Comparison of ENCODE assay signal across 11 cellular contexts in genomic region chr17:79045001-79045729, GRCh38. TPM values are rescaled to one million over a fixed set of nuclear protein-coding genes. Genes with fewer than 3 reads are reported as not detected.
DNase-seq lines count a peak whose midpoint lies in the region; ATAC-seq and TF ChIP-seq lines count a peak whose summit lies in the region.
"Had no signal": no experiment of that assay in that cellular context is flagged by ENCODE, and none has a peak within 500 bp of the region (broad histone marks: within the 10 kb centered on the region; RNA-seq: fewer than 3 reads in every experiment).

No MANE protein-coding gene starts in this region.

- no peak overlapping the region for H3K27ac ChIP-seq in osteoblast (ENCODE audit: low read depth, low read length)
- H3K27ac ChIP-seq: BLaER1, RWPE1, SJSA1 had no signal

- peaks cover 0 to 5% of the 10 kb centered on the region in 2 donors for H3K9me3 Mint-ChIP-seq in stimulated activated naive CD8-positive, alpha-beta T cell treated with anti-CD3 and anti-CD28 coated beads, Interleukin-15, amount 100 ng/mL, for 72 hours
- no peaks in the 10 kb centered on the region for H3K9me3 Mint-ChIP-seq in central memory CD8-positive, alpha-beta T cell
- no peaks in the 10 kb centered on the region for H3K9me3 Mint-ChIP-seq in activated T-cell treated with anti-CD3 and anti-CD28 coated beads, Interleukin-2, amount 50 U/mL, for 24 hours
- H3K9me3 Mint-ChIP-seq: CD8-positive, alpha-beta memory T cell had no signal

- H3K79me2 ChIP-seq in osteoblast (ENCODE audit: insufficient read depth, low read length), result no peaks in the 10 kb centered on the region

- H3K27ac Mint-ChIP-seq in stimulated activated naive CD8-positive, alpha-beta T cell treated with anti-CD3 and anti-CD28 coated beads, Interleukin-15, amount 100 ng/mL, for 72 hours, result peak overlapping the region in 1 of 2 donors; percentile 48
- H3K27ac Mint-ChIP-seq in central memory CD8-positive, alpha-beta T cell (ENCODE audit: low read depth), result peak overlapping the region; percentile 22
- no peak overlapping the region for H3K27ac Mint-ChIP-seq in activated T-cell treated with anti-CD3 and anti-CD28 coated beads, Interleukin-2, amount 50 U/mL, for 24 hours

- no peak for TF ChIP-seq CTCF in osteoblast (IDR thresholded peaks at IDR 0.05; ENCODE audit: extremely low read depth, low read depth, low read length)

- H3K4me1 ChIP-seq in osteoblast (ENCODE audit: insufficient read depth, low read length), result peaks cover 17% of the 10 kb centered on the region
- H3K4me1 ChIP-seq: SJSA1 had no signal

- H3K27me3 Mint-ChIP-seq in stimulated activated naive CD8-positive, alpha-beta T cell treated with anti-CD3 and anti-CD28 coated beads, Interleukin-15, amount 100 ng/mL, for 72 hours, result peaks cover 19% of the 10 kb centered on the region
- H3K27me3 Mint-ChIP-seq in central memory CD8-positive, alpha-beta T cell, result peaks cover 38% of the 10 kb centered on the region
- H3K27me3 Mint-ChIP-seq in activated T-cell treated with anti-CD3 and anti-CD28 coated beads, Interleukin-2, amount 50 U/mL, for 24 hours, result peaks cover 18% of the 10 kb centered on the region

- DNase-seq in stimulated activated naive CD8-positive, alpha-beta T cell treated with anti-CD3 and anti-CD28 coated beads, Interleukin-15, amount 100 ng/mL, for 72 hours, result no peak
- DNase-seq in stimulated activated naive CD8-positive, alpha-beta T cell treated with anti-CD3 and anti-CD28 coated beads, Interleukin-15, Interleukin-2, amounts not matched to agents 100 U/mL and 50 U/mL, for 24 hours, result no peak
- no peak for DNase-seq in central memory CD8-positive, alpha-beta T cell (ENCODE audit: low spot score in 2 of 2)
- DNase-seq in osteoblast (ENCODE audit: insufficient read length, low spot score, missing footprints) (peak; percentile 73), epidermal melanocyte (ENCODE audit: insufficient read length, low spot score) (no peak), NCI-H82 treated with DMSO at 0.1 percent for 48 hours (lab: John Stamatoyannopoulos, UW; ENCODE audit: unreplicated experiment) (no peak)
- DNase-seq in activated T-cell treated with anti-CD3 and anti-CD28 coated beads, Interleukin-2, amount 50 U/mL, for 24 hours, result no peak

- H2AFZ ChIP-seq in osteoblast (ENCODE audit: low read length), result no peak overlapping the region

- H3K9me3 ChIP-seq in osteoblast (ENCODE audit: low read depth, low read length), result no peaks in the 10 kb centered on the region
- H3K9me3 ChIP-seq: BLaER1 had no signal

- peaks cover 7% of the 10 kb centered on the region for H3K4me1 Mint-ChIP-seq in stimulated activated naive CD8-positive, alpha-beta T cell treated with anti-CD3 and anti-CD28 coated beads, Interleukin-15, amount 100 ng/mL, for 72 hours
- H3K4me1 Mint-ChIP-seq in central memory CD8-positive, alpha-beta T cell, result peaks cover 10% of the 10 kb centered on the region
- peaks cover 8% of the 10 kb centered on the region for H3K4me1 Mint-ChIP-seq in activated T-cell treated with anti-CD3 and anti-CD28 coated beads, Interleukin-2, amount 50 U/mL, for 24 hours (ENCODE audit: low read depth)

- no peaks in the 10 kb centered on the region for H4K20me1 ChIP-seq in osteoblast (ENCODE audit: insufficient read depth, low read length)
- H4K20me1 ChIP-seq: BLaER1 had no signal

- peak; percentile 3 for ATAC-seq in stimulated activated naive CD8-positive, alpha-beta T cell treated with anti-CD3 and anti-CD28 coated beads, Interleukin-15, amount 100 ng/mL, for 72 hours
- no peak for ATAC-seq in stimulated activated naive CD8-positive, alpha-beta T cell treated with anti-CD3 and anti-CD28 coated beads, Interleukin-15, Interleukin-2, amounts not matched to agents 100 U/mL and 50 U/mL, for 24 hours
- ATAC-seq in central memory CD8-positive, alpha-beta T cell (replicated peaks; ENCODE audit: extremely low read depth, poor library complexity, severe bottlenecking), result no peak

- peaks cover 1% of the 10 kb centered on the region for H3K36me3 Mint-ChIP-seq in central memory CD8-positive, alpha-beta T cell (ENCODE audit: insufficient read depth)
- H3K36me3 Mint-ChIP-seq in activated T-cell treated with anti-CD3 and anti-CD28 coated beads, Interleukin-2, amount 50 U/mL, for 24 hours (ENCODE audit: low read depth), result no peaks in the 10 kb centered on the region
- H3K36me3 Mint-ChIP-seq: CD8-positive, alpha-beta memory T cell had no signal

- H3K36me3 ChIP-seq in osteoblast (ENCODE audit: insufficient read depth, low read length), result no peaks in the 10 kb centered on the region
- H3K36me3 ChIP-seq: BLaER1, SJSA1 had no signal

- peaks cover 27% of the 10 kb centered on the region for H3K27me3 ChIP-seq in osteoblast (ENCODE audit: insufficient read depth, low read length)
- H3K27me3 ChIP-seq: BLaER1 had no signal

- no peak overlapping the region for H3K4me2 ChIP-seq in osteoblast (ENCODE audit: insufficient read depth, low read length)

- no peak overlapping the region for H3K4me3 Mint-ChIP-seq in stimulated activated naive CD8-positive, alpha-beta T cell treated with anti-CD3 and anti-CD28 coated beads, Interleukin-15, amount 100 ng/mL, for 72 hours
- no peak overlapping the region for H3K4me3 Mint-ChIP-seq in central memory CD8-positive, alpha-beta T cell
- no peak overlapping the region for H3K4me3 Mint-ChIP-seq in activated T-cell treated with anti-CD3 and anti-CD28 coated beads, Interleukin-2, amount 50 U/mL, for 24 hours
- H3K4me3 Mint-ChIP-seq: CD8-positive, alpha-beta memory T cell had no signal

- no peak overlapping the region for H3K4me3 ChIP-seq in osteoblast (ENCODE audit: insufficient read depth, low read length)
- H3K4me3 ChIP-seq: BLaER1, SJSA1 had no signal

RNA-seq across cellular contexts. Expression of gene C1QTNF1, which starts 21.2 kb away (rescaled TPM):
- 13.8 and 14.4 TPM in 2 replicates for total RNA-seq in osteoblast

RNA-seq across cellular contexts. Expression of gene ENGASE, which starts 29.5 kb away (rescaled TPM):
- total RNA-seq in osteoblast, result 11.8 and 14.5 TPM in 2 replicates

RNA-seq across cellular contexts. Expression of gene CANT1, which starts 35.6 kb away (rescaled TPM):
- 49.2 and 51.3 TPM in 2 replicates for total RNA-seq in osteoblast
